27 cellular contexts compared by ENCODE assay signal in genomic region chr1:168129933-168130332, GRCh38. TPM values are rescaled to one million over a fixed set of nuclear protein-coding genes. Genes with fewer than 3 reads are reported as not detected.
"Had no signal": no experiment of that assay in that cellular context is flagged by ENCODE, and none has a peak within 500 bp of the region (broad histone marks: within the 10 kb centered on the region; RNA-seq: fewer than 3 reads in every experiment).

No MANE protein-coding gene starts in this region.

- H3K9me3 ChIP-seq: breast epithelium had no signal

- H3K36me3 ChIP-seq: breast epithelium, Peyer's patch had no signal

- H3K27ac ChIP-seq: breast epithelium, Peyer's patch, VCaP had no signal

- H3K4me3 ChIP-seq: breast epithelium, Peyer's patch had no signal

- H3K27ac Mint-ChIP-seq: activated CD8-positive, alpha-beta T cell treated with anti-CD3 and anti-CD28 coated beads, Interleukin-2, amount 10 ng/mL, durations not matched to agents 7 days and 5 days; activated naive CD4-positive, alpha-beta T cell treated with anti-CD3 and anti-CD28 coated beads, Interleukin-2, amount 50 U/mL, for 24 hours; activated T-cell treated with anti-CD3 and anti-CD28 coated beads, Interleukin-2, amount 50 U/mL, for 24 hours; activated T-helper 1 cell treated with anti-CD3 and anti-CD28 coated beads, Interleukin-12 subunit alpha, Interleukin-12 subunit beta, Interleukin-2, Interleukin-4 antibody, amounts not matched to agents 30 ng/mL and 10 ng/mL and 1 ng/mL, durations not matched to agents 14 hours and 24 hours and 36 hours; T-cell had no signal

- H3K4me1 ChIP-seq: breast epithelium had no signal

- ATAC-seq: activated CD4-positive, CD25-positive, alpha-beta regulatory T cell treated with anti-CD3 and anti-CD28 coated beads, Interleukin-2, amount 50 U/mL, for 24 hours; activated CD8-positive, alpha-beta T cell treated with anti-CD3 and anti-CD28 coated beads, Interleukin-2, amount 10 ng/mL, durations not matched to agents 7 days and 5 days; T-cell had no signal

- DNase-seq: activated CD4-positive, alpha-beta T cell treated with anti-CD3 and anti-CD28 coated beads for 4 hours; activated CD4-positive, alpha-beta T cell treated with anti-CD3 and anti-CD28 coated beads, Interleukin-2, amount 50 U/mL, for 4 hours; activated CD8-positive, alpha-beta T cell treated with anti-CD3 and anti-CD28 coated beads, Interleukin-2, amount 10 ng/mL, durations not matched to agents 7 days and 5 days; activated effector memory CD4-positive, alpha-beta T cell treated with Interleukin-2 at 50 U/mL for 16 hours; activated naive CD4-positive, alpha-beta T cell; activated T-cell treated with anti-CD3 and anti-CD28 coated beads, Interleukin-2, amount 50 U/mL, for 24 hours; aorta; caudate nucleus; Kasumi-1; KBM-7; NCI-H1048; NCI-H2029; NCI-H2107; NCI-H2171 treated with DMSO at 0.1 percent for 48 hours; NCI-H226; NCI-H526; NCI-H774; Peyer's patch; SHP77; T-cell; T-helper 2 cell; T1000 had no signal

- H3K4me3 Mint-ChIP-seq: activated CD8-positive, alpha-beta T cell treated with anti-CD3 and anti-CD28 coated beads, Interleukin-2, amount 10 ng/mL, durations not matched to agents 7 days and 5 days; activated naive CD4-positive, alpha-beta T cell treated with anti-CD3 and anti-CD28 coated beads, Interleukin-2, amount 50 U/mL, for 24 hours; activated T-cell treated with anti-CD3 and anti-CD28 coated beads, Interleukin-2, amount 50 U/mL, for 24 hours; activated T-helper 1 cell treated with anti-CD3 and anti-CD28 coated beads, Interleukin-12 subunit alpha, Interleukin-12 subunit beta, Interleukin-2, Interleukin-4 antibody, amounts not matched to agents 30 ng/mL and 10 ng/mL and 1 ng/mL, durations not matched to agents 14 hours and 24 hours and 36 hours; T-cell had no signal

- H3K9me3 Mint-ChIP-seq: activated T-cell treated with anti-CD3 and anti-CD28 coated beads, Interleukin-2, amount 50 U/mL, for 24 hours had no signal

- H3K27me3 ChIP-seq: breast epithelium, Peyer's patch had no signal

RNA-seq across cellular contexts. Expression of gene GPR161, which starts 6.8 kb away (rescaled TPM):
- total RNA-seq: activated CD8-positive, alpha-beta T cell treated with anti-CD3 and anti-CD28 coated beads, Interleukin-2, amount 10 ng/mL, durations not matched to agents 7 days and 5 days had no signal
